Comparison of ENCODE assay signal across 14 cellular contexts in genomic region chr2:160338891-160339290, GRCh38.
DNase-seq lines count a peak whose midpoint lies in the region; ATAC-seq and TF ChIP-seq lines count a peak whose summit lies in the region.
"Had no signal": no experiment of that assay in that cellular context is flagged by ENCODE, and none has a peak within 500 bp of the region (broad histone marks: within the 10 kb centered on the region; RNA-seq: fewer than 3 reads in every experiment).

No MANE protein-coding gene starts in this region.

- no peak overlapping the region for H3K9ac ChIP-seq in parathyroid adenoma
- H3K9ac ChIP-seq: BLaER1 had no signal

- no peak overlapping the region for H3K4me3 ChIP-seq in CD4-positive, CD25-positive, alpha-beta regulatory T cell (ENCODE audit: low read depth, low read length)
- no peak overlapping the region for H3K4me3 ChIP-seq in heart left ventricle
- H3K4me3 ChIP-seq in parathyroid adenoma (ENCODE audit: low read depth, low read length): no peak overlapping the region
- H3K4me3 ChIP-seq: BLaER1, mucosa of descending colon had no signal

- TF ChIP-seq CTCF in heart left ventricle (IDR thresholded peaks at IDR 0.05) (no peak), parathyroid adenoma (IDR thresholded peaks at IDR 0.05) (no peak), GM10266 (IDR thresholded peaks at IDR 0.05; ENCODE audit: control insufficient read depth, insufficient read depth, low read depth, missing control alignments) (no peak)

- H3K4me2 ChIP-seq in parathyroid adenoma (ENCODE audit: low read length): no peak overlapping the region
- H3K4me2 ChIP-seq: BLaER1 had no signal

- WGBS in heart left ventricle, 4 donors: 5 to 26% (median 17%) methylated on average over 2 of the region's 2 CpGs

- no peak overlapping the region for H3K27ac ChIP-seq in CD4-positive, CD25-positive, alpha-beta regulatory T cell (ENCODE audit: insufficient read depth, low read length, poor library complexity, severe bottlenecking)
- H3K27ac ChIP-seq in heart left ventricle: peak overlapping the region in 6 of 12 donors; percentile 1 to 69 (median 14)
- peak overlapping the region; percentile 42 for H3K27ac ChIP-seq in parathyroid adenoma
- H3K27ac ChIP-seq: BLaER1 had no signal

- no peaks in the 10 kb centered on the region for H3K27me3 Mint-ChIP-seq in CD4-positive, CD25-positive, alpha-beta regulatory T cell
- H3K27me3 Mint-ChIP-seq in T-cell: no peaks in the 10 kb centered on the region

- POLR2A ChIA-PET in T-cell (lab: Charles Lee): interaction anchor here in 1 of 2 donors (0.6 kb wide), 1 partner anchor 66 kb away, joined by 3 read pairs; no protein-coding TSS in a partner anchor

- intact Hi-C loops in heart left ventricle (cut with DNase I): loop anchor here in 2 of 10 donors (10.0 kb wide), 2 partner anchors 66 to 156 kb away; partner anchors contain the start of gene RBMS1 (in 1 of the 2)

- no peak for DNase-seq in CD4-positive, CD25-positive, alpha-beta regulatory T cell
- DNase-seq in T-cell: no peak
- peak in 4 of 5 donors; percentile 37 to 58 (median 46) for DNase-seq in heart left ventricle
- no peak for DNase-seq in stimulated activated CD4-positive, alpha-beta T cell treated with anti-CD3 and anti-CD28 coated beads, Interleukin-1b, Interleukin-23, amount 100 ng/mL, for 48 hours
- DNase-seq in GM10266 (ENCODE audit: extremely low spot score): no peak
- no peak for DNase-seq in cerebellar nuclear complex (lab: John Stamatoyannopoulos, UW)
- DNase-seq: activated CD4-positive, CD25-positive, alpha-beta regulatory T cell; NCI-H510A had no signal

- H3K79me2 ChIP-seq in parathyroid adenoma: peaks cover 41% of the 10 kb centered on the region

- no peaks in the 10 kb centered on the region for H3K27me3 ChIP-seq in CD4-positive, CD25-positive, alpha-beta regulatory T cell (ENCODE audit: control insufficient read depth, insufficient read depth, low read length)
- H3K27me3 ChIP-seq in heart left ventricle (no peaks in the 10 kb centered on the region), parathyroid adenoma (ENCODE audit: control insufficient read depth, insufficient read depth, low read length) (no peaks in the 10 kb centered on the region)
- H3K27me3 ChIP-seq: BLaER1 had no signal

- ATAC-seq in CD4-positive, CD25-positive, alpha-beta regulatory T cell (ENCODE audit: low read depth in 2 of 2): no peak
- ATAC-seq in T-cell (replicated peaks in 1 of 4) (no peak), heart left ventricle (peak; percentile 56 to 88 (median 73)), HG02623 (IDR thresholded peaks at IDR 0.05; ENCODE audit: unreplicated experiment) (no peak)
- ATAC-seq: HCT116, mucosa of descending colon had no signal

- H3K9me3 ChIP-seq in CD4-positive, CD25-positive, alpha-beta regulatory T cell (ENCODE audit: control insufficient read depth in 2 of 2, low read length in 2 of 2): no peaks in the 10 kb centered on the region
- H3K9me3 ChIP-seq in heart left ventricle (no peaks in the 10 kb centered on the region), parathyroid adenoma (ENCODE audit: control insufficient read depth, low read length) (no peaks in the 10 kb centered on the region)
- H3K9me3 ChIP-seq: BLaER1, mucosa of descending colon had no signal

- H3K27ac Mint-ChIP-seq in CD4-positive, CD25-positive, alpha-beta regulatory T cell: peak overlapping the region in 2 of 3 donors; percentile 7 to 77
- peak overlapping the region; percentile 34 to 72 for H3K27ac Mint-ChIP-seq in T-cell
- H3K27ac Mint-ChIP-seq: activated T-helper 2 cell treated with anti-CD3 and anti-CD28 coated beads, Interferon-gamma antibody, Interleukin-2, Interleukin-4, amounts not matched to agents 10 μg/mL and 5 μg/mL and 100 μg/mL, durations not matched to agents 14 hours and 24 hours and 36 hours had no signal

- H3K36me3 Mint-ChIP-seq in CD4-positive, CD25-positive, alpha-beta regulatory T cell: no peaks in the 10 kb centered on the region
- peaks cover 12% of the 10 kb centered on the region for H3K36me3 Mint-ChIP-seq in T-cell

- no peak overlapping the region for H2AFZ ChIP-seq in parathyroid adenoma

- no peaks in the 10 kb centered on the region for H3K36me3 ChIP-seq in CD4-positive, CD25-positive, alpha-beta regulatory T cell (ENCODE audit: control insufficient read depth, insufficient read depth, low read length)
- H3K36me3 ChIP-seq in heart left ventricle: no peaks in the 10 kb centered on the region
- no peaks in the 10 kb centered on the region for H3K36me3 ChIP-seq in parathyroid adenoma (ENCODE audit: control insufficient read depth, insufficient read depth, low read length)
- H3K36me3 ChIP-seq: BLaER1 had no signal

- H3K4me3 Mint-ChIP-seq in CD4-positive, CD25-positive, alpha-beta regulatory T cell: no peak overlapping the region
- no peak overlapping the region for H3K4me3 Mint-ChIP-seq in T-cell

- H3K4me1 ChIP-seq in CD4-positive, CD25-positive, alpha-beta regulatory T cell (ENCODE audit: control insufficient read depth, insufficient read depth, low read length, poor library complexity, severe bottlenecking): no peaks in the 10 kb centered on the region
- H3K4me1 ChIP-seq in heart left ventricle (peaks cover 7 to 94% (median 77%) of the 10 kb centered on the region in 12 donors), parathyroid adenoma (peaks cover 37% of the 10 kb centered on the region)
- H3K4me1 ChIP-seq: BLaER1 had no signal

- no peaks in the 10 kb centered on the region for H3K9me3 Mint-ChIP-seq in CD4-positive, CD25-positive, alpha-beta regulatory T cell
- H3K9me3 Mint-ChIP-seq in T-cell: no peaks in the 10 kb centered on the region
- H3K9me3 Mint-ChIP-seq: activated T-helper 2 cell treated with anti-CD3 and anti-CD28 coated beads, Interferon-gamma antibody, Interleukin-2, Interleukin-4, amounts not matched to agents 10 μg/mL and 5 μg/mL and 100 μg/mL, durations not matched to agents 14 hours and 24 hours and 36 hours had no signal

- no peak for TF ChIP-seq POLR2A in heart left ventricle (IDR thresholded peaks at IDR 0.05)

- H3K4me1 Mint-ChIP-seq in CD4-positive, CD25-positive, alpha-beta regulatory T cell: peaks cover 17 to 51% (median 34%) of the 10 kb centered on the region in 4 donors
- peaks cover 82 to 86% (median 85%) of the 10 kb centered on the region in 3 donors for H3K4me1 Mint-ChIP-seq in T-cell

- CTCF ChIA-PET in T-cell (lab: Charles Lee): interaction anchor here in 1 of 2 donors (1.5 kb wide), 1 partner anchor 15 kb away, joined by 5 read pairs; no protein-coding TSS in a partner anchor

Comparison
In these comparisons a context has a peak if more than half of its experiments do, and no peak if none do; other contexts are left out.
1. ATAC-seq: peak in heart left ventricle (4 of 4); none in CD4-positive, CD25-positive, alpha-beta regulatory T cell (0 of 2), T-cell (0 of 4) and HG02623 (single experiment).
2. DNase-seq: peak in heart left ventricle (4 of 5); none in CD4-positive, CD25-positive, alpha-beta regulatory T cell (0 of 3), T-cell (0 of 34), stimulated activated CD4-positive, alpha-beta T cell treated with anti-CD3 and anti-CD28 coated beads, Interleukin-1b, Interleukin-23, amount 100 ng/mL, for 48 hours (single experiment), GM10266 (single experiment) and cerebellar nuclear complex (0 of 2).